21 cellular contexts compared by ENCODE assay signal in the genomic region with DNA sequence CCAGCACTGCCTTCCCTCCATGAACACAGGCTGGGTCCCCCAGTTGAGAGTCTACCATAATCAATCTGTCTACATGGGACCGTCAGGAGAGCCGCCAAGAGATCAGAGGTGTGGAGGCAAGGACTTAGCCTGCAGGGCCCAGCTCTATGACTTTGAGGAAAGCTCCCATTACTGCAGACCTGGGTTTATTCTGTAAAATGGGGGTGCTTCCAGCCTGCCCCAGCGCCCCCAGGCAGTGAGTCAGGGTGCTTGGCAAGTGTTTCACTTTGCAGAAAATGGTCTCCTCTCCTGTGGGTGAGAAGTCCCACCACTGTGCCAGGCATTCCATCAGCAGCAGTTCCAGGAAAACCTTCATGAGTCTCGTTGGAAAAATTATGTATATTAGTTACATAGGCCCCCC.
"Had no signal": no experiment of that assay in that cellular context is flagged by ENCODE, and none has a peak within 500 bp of the region (broad histone marks: within the 10 kb centered on the region; RNA-seq: fewer than 3 reads in every experiment).

No MANE protein-coding gene starts in this region.

- H3K4me3 ChIP-seq: MG63 had no signal

- H3K27me3 ChIP-seq: MG63 had no signal

- H3K9me3 ChIP-seq: MG63 had no signal

- H3K36me3 ChIP-seq: MG63 had no signal

- ATAC-seq: HepG2 had no signal

- DNase-seq: IMR-90, Karpas-422, KG1, MG63, NCI-H1092, NCI-H1105 treated with DMSO at 0.1 percent for 48 hours, NCI-H1417 treated with DMSO at 0.1 percent for 48 hours, NCI-H146, NCI-H1694 treated with DMSO at 0.1 percent for 48 hours, NCI-H1930, NCI-H2081, NCI-H2171, NCI-H226, NCI-H446, NCI-H510A, NCI-H524 treated with DMSO at 0.1 percent for 48 hours, NCI-H69, NCI-H774, RPMI8226, SHP77 had no signal
